ENCODE assay signal across 1 cellular context in the genomic region with DNA sequence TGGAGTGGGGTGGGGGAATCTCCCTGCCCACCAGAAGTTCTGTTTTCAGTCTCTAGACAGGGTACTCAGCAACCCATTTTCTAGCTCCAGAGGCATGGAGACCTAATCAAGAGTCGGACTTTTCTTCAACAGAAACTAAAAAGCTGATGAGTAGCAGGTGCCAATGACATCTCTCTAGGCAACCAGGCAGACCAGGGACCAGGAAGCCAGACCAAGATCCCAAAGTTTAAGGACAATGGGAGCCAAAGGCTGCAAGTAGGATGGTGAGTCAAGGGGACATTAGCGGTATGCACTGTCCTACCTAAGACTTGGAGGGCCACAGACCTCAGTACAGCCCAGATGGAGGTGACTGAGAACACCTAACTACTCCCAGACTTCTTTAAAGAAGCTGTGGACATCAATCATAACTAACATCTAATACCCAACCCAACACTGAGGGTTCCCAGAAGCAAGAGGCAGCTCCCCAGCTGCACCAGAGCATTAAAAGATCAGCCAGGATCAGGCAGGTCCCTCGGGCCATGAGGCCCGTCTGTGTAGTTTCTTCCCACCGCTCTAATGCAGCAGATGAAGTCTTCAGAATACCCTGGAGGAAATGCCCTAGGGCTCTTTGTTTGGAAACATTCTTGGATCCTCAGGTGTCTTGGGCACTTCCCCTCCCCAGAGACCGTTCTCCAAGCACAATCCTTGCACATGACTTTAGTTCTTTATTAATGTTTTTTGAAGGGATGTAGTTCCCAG.
A peak's percentile ranks its signal among the peaks of the same experiment; 100 is the strongest.
TF ChIP-seq lines count a peak whose summit lies in the region.

No MANE protein-coding gene starts in this region.

TF ChIP-seq in endothelial cell of umbilical vein, 7 proteins besides CTCF, POLR2A, EP300 and RAD21:
- TF ChIP-seq POLR2AphosphoS5 (IDR thresholded peaks at IDR 0.05; ENCODE audit: insufficient read depth, low read depth, low read length), result peak; percentile 26
- no peak for TF ChIP-seq FOS (IDR thresholded peaks at IDR 0.05; ENCODE audit: borderline replicate concordance, insufficient read depth, low read length)
